18 cellular contexts compared by ENCODE assay signal in the genomic region with DNA sequence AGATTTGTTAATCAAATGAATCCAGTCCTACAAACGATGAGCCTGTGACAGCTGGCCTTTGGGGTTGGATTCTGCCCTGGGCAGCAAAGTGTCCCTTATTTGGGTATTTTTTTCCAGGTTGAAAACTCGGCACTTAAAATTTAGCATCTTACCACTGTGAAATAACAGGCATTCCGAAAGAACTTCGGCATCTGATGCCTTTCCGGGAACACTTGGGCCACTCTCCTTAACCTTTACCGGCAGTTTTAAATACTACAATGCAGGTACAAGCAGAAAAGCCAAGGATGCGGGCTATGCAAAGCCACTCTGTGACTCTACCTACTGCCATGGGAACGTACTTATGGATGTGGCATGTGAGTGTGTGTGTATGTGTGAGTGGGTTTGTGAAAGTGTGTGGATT. TPM values are rescaled to one million over a fixed set of nuclear protein-coding genes. Genes with fewer than 3 reads are reported as not detected.
DNase-seq lines count a peak whose midpoint lies in the region; ATAC-seq, FAIRE-seq and TF ChIP-seq lines count a peak whose summit lies in the region.
"Had no signal": no experiment of that assay in that cellular context is flagged by ENCODE, and none has a peak within 500 bp of the region (broad histone marks: within the 10 kb centered on the region; RNA-seq: fewer than 3 reads in every experiment).

No MANE protein-coding gene starts in this region.

- H2BK120ac ChIP-seq in mesendoderm (ENCODE audit: low read depth, low read length) (no peak overlapping the region), neuronal stem cell (ENCODE audit: low read depth, low read length) (no peak overlapping the region)

- no peak overlapping the region for H4K91ac ChIP-seq in neuronal stem cell (ENCODE audit: low read depth, low read length, poor library complexity)

- H3F3A ChIP-seq in GM23338 (replicated peaks; ENCODE audit: low read depth) = peaks cover 7% of the 10 kb centered on the region; the same call in 1 of the 2 replicates

- H3K23ac ChIP-seq in mesendoderm (ENCODE audit: low read length) (no peak overlapping the region), neuronal stem cell (ENCODE audit: low read depth, low read length, poor library complexity) (no peak overlapping the region)

- peaks cover 61% of the 10 kb centered on the region for H3K4me1 Mint-ChIP-seq in CD4-positive, alpha-beta T cell (ENCODE audit: low read depth)
- H3K4me1 Mint-ChIP-seq in GM23338 = peaks cover 64% of the 10 kb centered on the region
- H3K4me1 Mint-ChIP-seq in activated naive CD8-positive, alpha-beta T cell treated with anti-CD3 and anti-CD28 coated beads, Interleukin-2, amount 10 ng/mL, durations not matched to agents 7 days and 5 days = peaks cover 46% of the 10 kb centered on the region

- H3K18ac ChIP-seq in mesendoderm (ENCODE audit: low read length) (no peak overlapping the region), neuronal stem cell (ENCODE audit: low read length) (no peak overlapping the region)

- CTCF ChIA-PET in CD4-positive, alpha-beta T cell (lab: Charles Lee) = interaction anchor here (0.9 to 2.1 kb wide), 2 partner anchors 49 to 149 kb away, joined by 4 to 10 read pairs; no protein-coding TSS in a partner anchor

- no peak for DNase-seq in CD4-positive, alpha-beta T cell
- DNase-seq in GM23338 (ENCODE audit: low spot score) (peak; percentile 66), mesendoderm (peak; percentile 65), lower lobe of right lung (no peak), neuronal stem cell (ENCODE audit: low spot score) (no peak), small intestine (no peak)
- no peak for DNase-seq in activated naive CD8-positive, alpha-beta T cell treated with anti-CD3 and anti-CD28 coated beads, Interleukin-2, amount 10 ng/mL, durations not matched to agents 7 days and 5 days
- DNase-seq: activated CD4-positive, alpha-beta T cell treated with anti-CD3 and anti-CD28 coated beads, Interleukin-2, amount 50 U/mL, for 4 hours; amniotic stem cell; foreskin melanocyte; GDM1; kidney glomerular epithelial cell; NCI-H1048; NCI-H226 had no signal

- H2AFZ ChIP-seq in GM23338 (no peak overlapping the region), neuronal stem cell (ENCODE audit: low read length) (no peak overlapping the region)

- H3K4me2 ChIP-seq in GM23338 (peak overlapping the region; percentile 78), mesendoderm (ENCODE audit: low read length) (no peak overlapping the region), neuronal stem cell (ENCODE audit: insufficient read depth, low read length, poor library complexity, severe bottlenecking) (no peak overlapping the region)

- TF ChIP-seq CTCF in CD4-positive, alpha-beta T cell (IDR thresholded peaks at IDR 0.05) = no peak
- TF ChIP-seq CTCF in GM23338 (conservative IDR thresholded peaks at IDR 0.05; ENCODE audit: low read depth in 2 of 2) = no peak
- TF ChIP-seq CTCF in lower lobe of right lung (IDR thresholded peaks at IDR 0.05) = no peak

- H3K27me3 ChIP-seq in CD4-positive, alpha-beta T cell (ENCODE audit: control insufficient read depth, insufficient read depth, low read length) = no peaks in the 10 kb centered on the region
- peaks cover 30% of the 10 kb centered on the region for H3K27me3 ChIP-seq in GM23338 (ENCODE audit: insufficient read depth)
- no peaks in the 10 kb centered on the region for H3K27me3 ChIP-seq in mesendoderm (ENCODE audit: insufficient read depth, low read length, poor library complexity)
- H3K27me3 ChIP-seq in lower lobe of right lung (ENCODE audit: low read depth) = peaks cover 32% of the 10 kb centered on the region
- peaks cover 14 to 94% (median 40%) of the 10 kb centered on the region in 3 experiments for H3K27me3 ChIP-seq in neuronal stem cell (ENCODE audit: control insufficient read depth in 3 of 3, insufficient read depth in 3 of 3, low read depth in 1 of 3, low read length in 3 of 3)
- H3K27me3 ChIP-seq in small intestine (ENCODE audit: control insufficient read depth in 2 of 2, insufficient read depth in 2 of 2, low read length in 2 of 2) = peaks cover 3% of the 10 kb centered on the region in 2 donors
- H3K27me3 ChIP-seq: BLaER1 treated with 17β-estradiol and CSF1 and Interleukin-3, amounts not matched to agents 10 nM and 100 nM had no signal

- no peaks in the 10 kb centered on the region for H3K9me3 ChIP-seq in CD4-positive, alpha-beta T cell (ENCODE audit: control insufficient read depth, low read length)
- H3K9me3 ChIP-seq in lower lobe of right lung (no peaks in the 10 kb centered on the region), neuronal stem cell (replicated peaks in 1 of 2; ENCODE audit: control insufficient read depth in 2 of 2, insufficient read depth in 1 of 2, low read depth in 1 of 2, low read length in 2 of 2) (no peaks in the 10 kb centered on the region), small intestine (ENCODE audit: control insufficient read depth, low read depth) (no peaks in the 10 kb centered on the region)

- H3K27ac ChIP-seq in CD4-positive, alpha-beta T cell (ENCODE audit: low read depth, low read length) = no peak overlapping the region
- H3K27ac ChIP-seq in GM23338 (ENCODE audit: low read depth) (peak overlapping the region; percentile 93), mesendoderm (ENCODE audit: low read depth, low read length) (peak overlapping the region; percentile 10), lower lobe of right lung (no peak overlapping the region), neuronal stem cell (replicated peaks; ENCODE audit: low read length) (no peak overlapping the region), small intestine (ENCODE audit: low read depth in 1 of 2, low read length in 1 of 2) (no peak overlapping the region)
- H3K27ac ChIP-seq: BLaER1 treated with 17β-estradiol and CSF1 and Interleukin-3, amounts not matched to agents 10 nM and 100 nM had no signal

- H3K9me3 Mint-ChIP-seq in CD4-positive, alpha-beta T cell = no peaks in the 10 kb centered on the region
- peaks cover 5% of the 10 kb centered on the region; the same call in 1 of the 3 replicates for H3K9me3 Mint-ChIP-seq in GM23338
- H3K9me3 Mint-ChIP-seq in activated naive CD8-positive, alpha-beta T cell treated with anti-CD3 and anti-CD28 coated beads, Interleukin-2, amount 10 ng/mL, durations not matched to agents 7 days and 5 days = no peaks in the 10 kb centered on the region

- H3K9ac ChIP-seq in mesendoderm (ENCODE audit: low read length) (no peak overlapping the region), neuronal stem cell (ENCODE audit: low read depth, low read length, poor library complexity) (no peak overlapping the region)
- H3K9ac ChIP-seq: BLaER1 treated with 17β-estradiol and CSF1 and Interleukin-3, amounts not matched to agents 10 nM and 100 nM had no signal

- H3K79me2 ChIP-seq in GM23338 (replicated peaks; ENCODE audit: insufficient read depth) (peaks cover 28% of the 10 kb centered on the region), mesendoderm (ENCODE audit: control insufficient read depth, insufficient read depth, low read length) (peaks cover 2% of the 10 kb centered on the region)

- no peaks in the 10 kb centered on the region for H3K27me3 Mint-ChIP-seq in CD4-positive, alpha-beta T cell
- peaks cover 21% of the 10 kb centered on the region for H3K27me3 Mint-ChIP-seq in GM23338 (ENCODE audit: insufficient read depth, low read depth, poor library complexity)
- no peaks in the 10 kb centered on the region for H3K27me3 Mint-ChIP-seq in activated naive CD8-positive, alpha-beta T cell treated with anti-CD3 and anti-CD28 coated beads, Interleukin-2, amount 10 ng/mL, durations not matched to agents 7 days and 5 days

- peaks cover 2% of the 10 kb centered on the region for H3K79me1 ChIP-seq in mesendoderm (ENCODE audit: low read length)
- H3K79me1 ChIP-seq in neuronal stem cell (ENCODE audit: low read depth, low read length) = no peaks in the 10 kb centered on the region

- H3K4me3 Mint-ChIP-seq in CD4-positive, alpha-beta T cell = peak overlapping the region; percentile 88
- peak overlapping the region; percentile 68 for H3K4me3 Mint-ChIP-seq in GM23338
- peak overlapping the region; percentile 82 for H3K4me3 Mint-ChIP-seq in activated naive CD8-positive, alpha-beta T cell treated with anti-CD3 and anti-CD28 coated beads, Interleukin-2, amount 10 ng/mL, durations not matched to agents 7 days and 5 days

- FAIRE-seq in small intestine (lab: Jason Lieb, UNC) = no peak

- no peak overlapping the region for H3K4ac ChIP-seq in mesendoderm (ENCODE audit: low read depth, low read length)
- no peak overlapping the region for H3K4ac ChIP-seq in neuronal stem cell (ENCODE audit: low read length)

- H2BK15ac ChIP-seq in mesendoderm (replicated peaks; ENCODE audit: low read depth) (no peak overlapping the region), neuronal stem cell (ENCODE audit: low read length) (no peak overlapping the region)

- intact Hi-C loops in CD4-positive, alpha-beta T cell (cut with DNase I, micrococcal nuclease) = loop anchor here in 1 of 2 experiments (2.0 kb wide), 1 partner anchor 150 kb away; no protein-coding TSS in a partner anchor
- intact Hi-C loops in lower lobe of right lung (cut with DNase I) = no loop called here

- no peak overlapping the region for H4K5ac ChIP-seq in mesendoderm (ENCODE audit: low read length)

- no peak overlapping the region for H3K14ac ChIP-seq in neuronal stem cell (ENCODE audit: low read length)

- no peak for ATAC-seq in CD4-positive, alpha-beta T cell (ENCODE audit: poor library complexity)
- ATAC-seq in GM23338 (peak; percentile 8), HG03571 (IDR thresholded peaks at IDR 0.05; ENCODE audit: unreplicated experiment) (no peak), lower lobe of right lung (no peak)
- no peak for ATAC-seq in activated naive CD8-positive, alpha-beta T cell treated with anti-CD3 and anti-CD28 coated beads, Interleukin-2, amount 10 ng/mL, durations not matched to agents 7 days and 5 days (ENCODE audit: low read depth)
- ATAC-seq: HCT116 had no signal

- peaks cover 9% of the 10 kb centered on the region; the same call in 1 of the 2 replicates for H3K9me2 ChIP-seq in GM23338 (ENCODE audit: insufficient read depth)

- peak overlapping the region; percentile 81 for H3K27ac Mint-ChIP-seq in CD4-positive, alpha-beta T cell
- H3K27ac Mint-ChIP-seq in GM23338 = no peak overlapping the region
- peak overlapping the region; percentile 74 for H3K27ac Mint-ChIP-seq in activated naive CD8-positive, alpha-beta T cell treated with anti-CD3 and anti-CD28 coated beads, Interleukin-2, amount 10 ng/mL, durations not matched to agents 7 days and 5 days

- no peaks in the 10 kb centered on the region for H3K36me3 ChIP-seq in GM23338 (ENCODE audit: insufficient read depth)
- no peaks in the 10 kb centered on the region for H3K36me3 ChIP-seq in mesendoderm (ENCODE audit: control insufficient read depth, insufficient read depth, low read length)
- no peaks in the 10 kb centered on the region for H3K36me3 ChIP-seq in lower lobe of right lung
- no peaks in the 10 kb centered on the region for H3K36me3 ChIP-seq in neuronal stem cell (replicated peaks in 1 of 2; ENCODE audit: control insufficient read depth in 2 of 2, insufficient read depth in 2 of 2, low read length in 2 of 2)
- H3K36me3 ChIP-seq in small intestine (ENCODE audit: control insufficient read depth in 2 of 2, insufficient read depth in 2 of 2, low read length in 2 of 2) = no peaks in the 10 kb centered on the region
- H3K36me3 ChIP-seq: BLaER1 treated with 17β-estradiol and CSF1 and Interleukin-3, amounts not matched to agents 10 nM and 100 nM had no signal

- H2BK5ac ChIP-seq in mesendoderm (ENCODE audit: low read length) (no peak overlapping the region), neuronal stem cell (ENCODE audit: low read length) (no peak overlapping the region)

- peaks cover 61% of the 10 kb centered on the region for H3K4me1 ChIP-seq in GM23338 (ENCODE audit: insufficient read depth)
- H3K4me1 ChIP-seq in mesendoderm (ENCODE audit: control insufficient read depth, low read depth, low read length) = peaks cover 6% of the 10 kb centered on the region
- H3K4me1 ChIP-seq in lower lobe of right lung = peaks cover 11% of the 10 kb centered on the region
- H3K4me1 ChIP-seq in neuronal stem cell (ENCODE audit: control insufficient read depth in 2 of 2, insufficient read depth in 1 of 2, low read depth in 1 of 2, low read length in 2 of 2) = peaks cover 5 to 8% of the 10 kb centered on the region in 2 donors
- no peaks in the 10 kb centered on the region for H3K4me1 ChIP-seq in small intestine (ENCODE audit: control insufficient read depth in 2 of 2, insufficient read depth in 1 of 2, low read depth in 1 of 2, low read length in 1 of 2)

- no peaks in the 10 kb centered on the region for H4K20me1 ChIP-seq in GM23338 (replicated peaks; ENCODE audit: insufficient read depth)
- H4K20me1 ChIP-seq: BLaER1 treated with 17β-estradiol and CSF1 and Interleukin-3, amounts not matched to agents 10 nM and 100 nM had no signal

- POLR2A ChIA-PET in CD4-positive, alpha-beta T cell (lab: Charles Lee) = interaction anchor here (6.0 kb wide), 1 partner anchor 47 kb away, joined by 82 read pairs; no protein-coding TSS in a partner anchor
- POLR2A ChIA-PET in activated naive CD8-positive, alpha-beta T cell treated with anti-CD3 and anti-CD28 coated beads, Interleukin-2, amount 10 ng/mL, durations not matched to agents 7 days and 5 days (lab: Charles Lee) = interaction anchor here (1.4 to 1.9 kb wide), 2 partner anchors 203 to 206 kb away, joined by 3 to 6 read pairs; no protein-coding TSS in a partner anchor

- peak overlapping the region; percentile 69 for H3K4me3 ChIP-seq in GM23338
- no peak overlapping the region for H3K4me3 ChIP-seq in mesendoderm (ENCODE audit: low read length)
- no peak overlapping the region for H3K4me3 ChIP-seq in lower lobe of right lung
- no peak overlapping the region for H3K4me3 ChIP-seq in neuronal stem cell (ENCODE audit: low read length in 2 of 2)
- no peak overlapping the region for H3K4me3 ChIP-seq in small intestine (ENCODE audit: low read depth in 1 of 2, low read length in 2 of 2)
- H3K4me3 ChIP-seq: BLaER1 treated with 17β-estradiol and CSF1 and Interleukin-3, amounts not matched to agents 10 nM and 100 nM had no signal

- H2BK12ac ChIP-seq in neuronal stem cell (ENCODE audit: low read length) = no peak overlapping the region

- H4K8ac ChIP-seq in mesendoderm (ENCODE audit: low read depth, low read length) = no peak overlapping the region
- no peak overlapping the region for H4K8ac ChIP-seq in neuronal stem cell (ENCODE audit: low read depth, low read length)

- peak overlapping the region; percentile 91 for H3K56ac ChIP-seq in mesendoderm (ENCODE audit: low read length)

- H2AK5ac ChIP-seq in mesendoderm (ENCODE audit: low read length) (no peak overlapping the region), neuronal stem cell (ENCODE audit: low read depth, low read length) (no peak overlapping the region)

- peaks cover 10% of the 10 kb centered on the region for H3K36me3 Mint-ChIP-seq in CD4-positive, alpha-beta T cell (ENCODE audit: low read depth)
- peaks cover 5% of the 10 kb centered on the region; the same call in 1 of the 3 replicates for H3K36me3 Mint-ChIP-seq in GM23338 (ENCODE audit: low read depth)
- H3K36me3 Mint-ChIP-seq in activated naive CD8-positive, alpha-beta T cell treated with anti-CD3 and anti-CD28 coated beads, Interleukin-2, amount 10 ng/mL, durations not matched to agents 7 days and 5 days = no peaks in the 10 kb centered on the region

- WGBS in mesendoderm (ENCODE audit: extremely low coverage, insufficient coverage, low lambda C conversion rate) = no CpG with 5 or more reads among the region's 8 CpGs
- no CpG with 5 or more reads among the region's 8 CpGs for WGBS in neuronal stem cell (ENCODE audit: extremely low coverage in 2 of 2, insufficient read length in 2 of 2, insufficient replicate concordance in 1 of 2), 2 donors
- WGBS in small intestine, 3 donors = 80 to 85% (median 84%) methylated on average over 8 of the region's 8 CpGs

RNA-seq across cellular contexts. Expression of a gene that starts 1.0 kb away (rescaled TPM):
- 10 to 100 TPM; 21.9 to 24.9 TPM for total RNA-seq in CD4-positive, alpha-beta T cell
- 15.0 and 19.2 TPM in 2 replicates for total RNA-seq in GM23338 (2014; rRNA removed; shearing (Covaris generic))
- polyA plus RNA-seq in GM23338 (2016; fragmentation: Nextera tagmentation; extraction: Ambion mirVana) = 4.3 and 5.0 TPM in 2 replicates
- total RNA-seq in activated naive CD8-positive, alpha-beta T cell treated with anti-CD3 and anti-CD28 coated beads, Interleukin-2, amount 10 ng/mL, durations not matched to agents 7 days and 5 days = 10 to 100 TPM; 18.8 to 19.3 TPM
- 12.4 TPM for polyA plus RNA-seq in mesendoderm (2013, experiment 1 of 2)
- 13.5 TPM for polyA plus RNA-seq in mesendoderm (2013, experiment 2 of 2)
- 6.7 TPM for total RNA-seq in lower lobe of right lung
- 0.03 TPM for polyA plus RNA-seq in neuronal stem cell (2013, experiment 1 of 2)
- polyA plus RNA-seq in neuronal stem cell (2013, experiment 2 of 2) = 0.03 TPM
- 1 to 10 TPM in 1 of 3 donors, under 1 TPM in 2; 0.54 to 3.0 (median 0.67) TPM for polyA plus RNA-seq in small intestine
- total RNA-seq: myocyte had no signal

Comparison
In these comparisons a context has a peak if more than half of its experiments do, and no peak if none do; other contexts are left out.
1. DNase-seq: peak in GM23338 (single experiment) and mesendoderm (single experiment); none in CD4-positive, alpha-beta T cell (0 of 10), activated naive CD8-positive, alpha-beta T cell treated with anti-CD3 and anti-CD28 coated beads, Interleukin-2, amount 10 ng/mL, durations not matched to agents 7 days and 5 days (single experiment), lower lobe of right lung (single experiment), neuronal stem cell (single experiment) and small intestine (single experiment).
2. H3K27ac ChIP-seq: peak in GM23338 (single experiment) and mesendoderm (single experiment); none in CD4-positive, alpha-beta T cell (single experiment), lower lobe of right lung (single experiment), neuronal stem cell (single experiment) and small intestine (0 of 2).
3. Peak in every context shown above with its lines, with median percentiles within 50 percentile points of each other: H3K4me3 Mint-ChIP-seq.